In the genomic region with DNA sequence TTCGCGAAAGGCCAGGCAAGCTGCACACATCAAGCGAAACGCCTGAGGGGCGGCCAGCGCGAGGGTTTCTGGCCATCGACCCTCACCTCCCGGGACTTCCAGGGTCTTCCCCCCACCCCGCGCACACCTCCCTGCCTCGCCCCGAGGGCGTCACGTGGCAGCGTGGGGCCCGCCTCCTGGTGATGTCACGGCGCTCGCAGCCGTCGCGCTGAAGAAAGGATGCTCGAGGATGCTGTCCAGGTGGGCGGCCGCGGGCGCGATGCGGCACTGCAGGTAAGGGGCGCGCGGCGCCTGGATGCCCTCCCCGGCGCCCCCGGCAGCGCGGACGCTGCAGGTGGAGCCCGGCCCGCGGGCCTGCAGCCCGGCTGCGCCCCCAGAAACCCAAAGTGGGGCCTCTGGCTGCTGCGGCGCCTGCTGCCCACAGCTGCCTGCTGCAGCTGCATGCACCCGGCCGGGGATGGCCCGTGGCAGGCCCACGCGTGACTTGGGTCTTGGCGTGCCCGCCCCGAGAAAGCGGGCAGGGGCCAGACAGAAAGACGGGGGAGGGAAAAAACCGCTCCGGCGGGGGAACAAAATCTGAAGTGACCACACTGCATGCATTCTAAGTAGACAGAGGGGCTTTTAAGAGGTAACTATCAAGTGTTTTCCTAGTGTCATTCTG, we compare ENCODE assay signal across 8 cellular contexts. TPM values are rescaled to one million over a fixed set of nuclear protein-coding genes. Genes with fewer than 3 reads are reported as not detected.
DNase-seq lines count a peak whose midpoint lies in the region; ATAC-seq and TF ChIP-seq lines count a peak whose summit lies in the region.

No MANE protein-coding gene starts in this region.

- no peak overlapping the region for H3K4me3 Mint-ChIP-seq in activated T-cell treated with anti-CD3 and anti-CD28 coated beads, Interleukin-2, amount 50 U/mL, for 4 hours
- peak overlapping the region; percentile 75 to 84 (median 77) for H3K4me3 Mint-ChIP-seq in nephron

- no peak for TF ChIP-seq CTCF in nephron (IDR thresholded peaks at IDR 0.05; ENCODE audit: unreplicated experiment in 3 of 3)

- H3K27me3 Mint-ChIP-seq in activated T-cell treated with anti-CD3 and anti-CD28 coated beads, Interleukin-2, amount 50 U/mL, for 4 hours (ENCODE audit: low read depth), result peaks cover 37% of the 10 kb centered on the region
- peaks cover 6% of the 10 kb centered on the region for H3K27me3 Mint-ChIP-seq in nephron (ENCODE audit: low read depth)

- H3K36me3 Mint-ChIP-seq in activated T-cell treated with anti-CD3 and anti-CD28 coated beads, Interleukin-2, amount 50 U/mL, for 4 hours (ENCODE audit: insufficient read depth), result no peaks in the 10 kb centered on the region
- H3K36me3 Mint-ChIP-seq in nephron (ENCODE audit: low read depth), result peaks cover 10% of the 10 kb centered on the region

- no peaks in the 10 kb centered on the region for H3K9me3 Mint-ChIP-seq in activated T-cell treated with anti-CD3 and anti-CD28 coated beads, Interleukin-2, amount 50 U/mL, for 4 hours
- H3K9me3 Mint-ChIP-seq in nephron, result peaks cover 8% of the 10 kb centered on the region

- H3K27ac Mint-ChIP-seq in nephron, result peak overlapping the region in 1 of 3 experiments; percentile 62

- DNase-seq in activated T-cell treated with anti-CD3 and anti-CD28 coated beads for 48 hours (ENCODE audit: low read depth), result peak; percentile 7
- no peak for DNase-seq in activated T-cell treated with anti-CD3 and anti-CD28 coated beads, Interleukin-2, amount 50 U/mL, for 4 hours
- peak; percentile 54 for DNase-seq in NCI-H2227 treated with DMSO at 0.1 percent for 48 hours (lab: John Stamatoyannopoulos, UW)
- peak; percentile 43 for DNase-seq in dermis blood vessel endothelial cell
- DNase-seq in UCSD-AML1 (lab: John Stamatoyannopoulos, UW; ENCODE audit: unreplicated experiment), result no peak
- no peak for DNase-seq in activated CD4-positive, CD25-positive, alpha-beta regulatory T cell treated with anti-CD3 and anti-CD28 coated beads, Interleukin-2, amount 50 U/mL, for 72 hours

- ATAC-seq in activated T-cell treated with anti-CD3 and anti-CD28 coated beads, Interleukin-2, amount 50 U/mL, for 4 hours, result no peak
- ATAC-seq in GM21619 (IDR thresholded peaks at IDR 0.05; ENCODE audit: unreplicated experiment), result no peak

- peaks cover 4% of the 10 kb centered on the region for H3K4me1 Mint-ChIP-seq in activated T-cell treated with anti-CD3 and anti-CD28 coated beads, Interleukin-2, amount 50 U/mL, for 4 hours (ENCODE audit: low read depth)
- H3K4me1 Mint-ChIP-seq in nephron, result peaks cover 45% of the 10 kb centered on the region

RNA-seq across cellular contexts. Expression of a gene that starts 1.6 kb away (rescaled TPM):
- total RNA-seq in activated T-cell treated with anti-CD3 and anti-CD28 coated beads, Interleukin-2, amount 50 U/mL, for 4 hours, result under 1 TPM; 0.05 to 0.35 (median 0.08) TPM
- 6.5 and 9.6 TPM in 2 replicates for total RNA-seq in dermis blood vessel endothelial cell

Comparison
In these comparisons a context has a peak if more than half of its experiments do, and no peak if none do; other contexts are left out.
1. DNase-seq: peak in activated T-cell treated with anti-CD3 and anti-CD28 coated beads for 48 hours (single experiment), NCI-H2227 treated with DMSO at 0.1 percent for 48 hours (single experiment) and dermis blood vessel endothelial cell (single experiment); none in activated T-cell treated with anti-CD3 and anti-CD28 coated beads, Interleukin-2, amount 50 U/mL, for 4 hours (single experiment), UCSD-AML1 (single experiment) and activated CD4-positive, CD25-positive, alpha-beta regulatory T cell treated with anti-CD3 and anti-CD28 coated beads, Interleukin-2, amount 50 U/mL, for 72 hours (single experiment).